Comparison of ENCODE assay signal across 19 cellular contexts in genomic region chr11:96010683-96011082, GRCh38.
"Had no signal": no experiment of that assay in that cellular context is flagged by ENCODE, and none has a peak within 500 bp of the region (broad histone marks: within the 10 kb centered on the region; RNA-seq: fewer than 3 reads in every experiment).

No MANE protein-coding gene starts in this region.

- H3K9me3 ChIP-seq: heart left ventricle, stomach, transverse colon had no signal

- H3K27me3 ChIP-seq: heart left ventricle, stomach, transverse colon had no signal

- H3K9me3 Mint-ChIP-seq: natural killer cell treated with Interleukin-12 subunit alpha and Interleukin-12 subunit beta and Interleukin-15 and Interleukin-18, amount 100 ng/mL, for 72 hours had no signal

- H3K4me3 ChIP-seq: heart left ventricle, SK-N-MC, stomach, transverse colon had no signal

- H3K27ac ChIP-seq: epithelial cell of prostate, heart left ventricle, SK-N-MC, stomach had no signal

- DNase-seq: activated CD4-positive, alpha-beta T cell treated with anti-CD3 and anti-CD28 coated beads, Interleukin-2, amount 50 U/mL, for 4 hours; activated CD8-positive, alpha-beta memory T cell treated with anti-CD3 and anti-CD28 coated beads for 24 hours; activated CD8-positive, alpha-beta memory T cell treated with anti-CD3 and anti-CD28 coated beads, Interleukin-2, amount 50 U/mL, for 4 hours; activated effector memory CD4-positive, alpha-beta T cell treated with Interleukin-2 at 50 U/mL for 16 hours; activated naive CD4-positive, alpha-beta T cell treated with anti-CD3 and anti-CD28 coated beads, Interleukin-2, amount 50 U/mL, for 16 hours; activated T-cell treated with anti-CD3 and anti-CD28 coated beads, Interleukin-2, amount 50 U/mL, for 48 hours; amniotic stem cell; heart left ventricle; stimulated activated CD4-positive, alpha-beta T cell treated with anti-CD3 and anti-CD28 coated beads, Interleukin-4, amount 100 ng/mL, for 24 hours; stomach; SW 1271; T-helper 2 cell; transverse colon had no signal

- FAIRE-seq: urothelium cell line had no signal

- ATAC-seq: heart left ventricle; left lobe of liver; natural killer cell treated with Interleukin-12 subunit alpha and Interleukin-12 subunit beta and Interleukin-15 and Interleukin-18, amount 100 ng/mL, for 72 hours had no signal

- H3K27me3 Mint-ChIP-seq: natural killer cell treated with Interleukin-12 subunit alpha and Interleukin-12 subunit beta and Interleukin-15 and Interleukin-18, amount 100 ng/mL, for 72 hours; progenitor cell of endocrine pancreas had no signal

- H3K36me3 Mint-ChIP-seq: natural killer cell treated with Interleukin-12 subunit alpha and Interleukin-12 subunit beta and Interleukin-15 and Interleukin-18, amount 100 ng/mL, for 72 hours had no signal

- H3K4me3 Mint-ChIP-seq: natural killer cell treated with Interleukin-12 subunit alpha and Interleukin-12 subunit beta and Interleukin-15 and Interleukin-18, amount 100 ng/mL, for 72 hours had no signal

- H3K36me3 ChIP-seq: heart left ventricle, stomach, transverse colon had no signal

- H3K27ac Mint-ChIP-seq: natural killer cell treated with Interleukin-12 subunit alpha and Interleukin-12 subunit beta and Interleukin-15 and Interleukin-18, amount 100 ng/mL, for 72 hours; progenitor cell of endocrine pancreas had no signal
